ENCODE assay signal across 32 cellular contexts in genomic region chr19:36931684-36932083, GRCh38.
"Had no signal": no experiment of that assay in that cellular context is flagged by ENCODE, and none has a peak within 500 bp of the region (broad histone marks: within the 10 kb centered on the region; RNA-seq: fewer than 3 reads in every experiment).

No MANE protein-coding gene starts in this region.

- ATAC-seq: activated naive CD4-positive, alpha-beta T cell treated with anti-CD3 and anti-CD28 coated beads, Interleukin-2, amount 50 U/mL, for 72 hours; activated naive CD8-positive, alpha-beta T cell treated with anti-CD3 and anti-CD28 coated beads, Interleukin-2, amount 50 U/mL, for 24 hours; activated T-cell treated with anti-CD3 and anti-CD28 coated beads, Interleukin-2, amount 50 U/mL, for 4 hours; activated T-cell treated with anti-CD3 and anti-CD28 coated beads, Interleukin-2, amount 50 U/mL, for 72 hours; activated T-helper 17 cell treated with anti-CD3 and anti-CD28 coated beads, Interleukin-2, amount 50 U/mL, for 72 hours; body of pancreas had no signal

- FAIRE-seq: astrocyte, bronchial epithelial cell had no signal

- H3K27ac ChIP-seq: adrenal gland, ascending aorta, body of pancreas, brain microvascular endothelial cell, breast epithelium, cardiac muscle cell had no signal

- DNase-seq: activated effector memory CD4-positive, alpha-beta T cell treated with anti-CD3 and anti-CD28 coated beads, Interleukin-2, amount 50 U/mL, for 16 hours; activated effector memory CD4-positive, alpha-beta T cell treated with Interleukin-2 at 50 U/mL for 16 hours; activated gamma-delta T cell; activated gamma-delta T cell treated with Interleukin-2 at 50 U/mL for 16 hours; activated naive CD4-positive, alpha-beta T cell; activated naive CD4-positive, alpha-beta T cell treated with anti-CD3 and anti-CD28 coated beads for 36 hours; activated naive CD4-positive, alpha-beta T cell treated with anti-CD3 and anti-CD28 coated beads, Interleukin-2, amount 10 ng/mL, durations not matched to agents 7 days and 5 days; activated naive CD4-positive, alpha-beta T cell treated with anti-CD3 and anti-CD28 coated beads, Interleukin-2, amount 50 U/mL, for 16 hours; activated naive CD4-positive, alpha-beta T cell treated with Interleukin-2 at 50 U/mL for 16 hours; activated naive CD8-positive, alpha-beta T cell treated with anti-CD3 and anti-CD28 coated beads for 36 hours; activated naive CD8-positive, alpha-beta T cell treated with anti-CD3 and anti-CD28 coated beads, Interleukin-2, amount 10 ng/mL, durations not matched to agents 7 days and 5 days; activated naive CD8-positive, alpha-beta T cell treated with anti-CD3 and anti-CD28 coated beads, Interleukin-2, amount 50 U/mL, for 24 hours; activated T-cell treated with anti-CD3 and anti-CD28 coated beads, Interleukin-2, amount 50 U/mL, for 4 hours; activated T-cell treated with anti-CD3 and anti-CD28 coated beads, Interleukin-2, amount 50 U/mL, for 48 hours; activated T-cell treated with anti-CD3 and anti-CD28 coated beads, Interleukin-2, amount 50 U/mL, for 72 hours; adrenal gland; amniotic stem cell; amygdala; anterior cingulate cortex; aorta; body of pancreas; brain microvascular endothelial cell; caudate nucleus; central memory CD4-positive, alpha-beta T cell; cerebellar nuclear complex had no signal

- H3K9me3 ChIP-seq: body of pancreas had no signal

- H3K4me3 ChIP-seq: adrenal gland, body of pancreas, breast epithelium, cardiac muscle cell had no signal

- H3K4me1 ChIP-seq: adrenal gland, ascending aorta, body of pancreas, breast epithelium had no signal

- H3K27me3 ChIP-seq: adrenal gland, ascending aorta, body of pancreas, brain microvascular endothelial cell, breast epithelium, cardiac muscle cell had no signal
